ENCODE assay signal across 1 cellular context in the genomic region with DNA sequence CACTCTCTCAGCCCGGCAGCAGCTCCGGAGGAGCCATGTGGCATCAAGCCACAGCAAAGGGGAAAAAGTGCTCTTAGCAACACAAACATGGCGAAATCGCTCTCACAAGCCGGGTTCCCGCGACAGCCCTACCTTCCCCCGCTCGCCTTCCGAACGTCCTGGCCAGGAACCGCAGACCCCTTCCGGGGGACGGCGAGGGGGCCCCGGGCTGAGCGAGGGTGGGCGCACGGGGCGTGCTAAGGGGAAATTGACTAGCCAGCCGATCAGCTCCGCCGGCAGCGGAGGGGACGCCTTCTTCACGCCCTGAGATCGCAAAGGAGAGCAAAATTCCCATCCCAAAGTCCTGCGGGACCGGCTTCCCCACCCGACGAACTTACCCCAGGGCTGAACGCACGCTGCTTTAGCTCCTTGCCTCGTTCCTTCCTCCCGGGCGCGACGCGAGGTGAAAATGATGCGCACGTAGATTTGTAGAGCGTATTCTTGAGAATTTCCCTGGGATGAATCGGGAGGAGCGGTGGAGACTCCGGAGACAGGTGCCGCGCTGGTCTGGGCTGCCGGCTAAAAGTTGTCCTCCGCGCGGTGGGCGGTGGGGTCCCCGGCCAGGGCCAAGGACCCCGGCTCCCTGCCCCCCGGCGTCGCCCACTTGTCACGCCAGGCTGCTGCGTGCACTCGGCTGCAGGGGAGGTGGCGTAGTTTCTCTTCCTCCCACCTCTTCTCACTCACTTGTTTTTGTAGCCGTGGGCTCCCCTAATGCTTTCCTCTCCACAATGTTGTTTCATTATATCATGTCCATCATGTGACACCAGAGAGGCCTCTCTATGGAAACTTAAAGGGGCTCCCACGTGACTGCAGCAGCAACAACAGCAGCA.
A peak's percentile ranks its signal among the peaks of the same experiment; 100 is the strongest.
TF ChIP-seq lines count a peak whose summit lies in the region.

No MANE protein-coding gene starts in this region.

TF ChIP-seq in HepG2, 621 proteins besides CTCF, POLR2A, EP300 and RAD21 (continued from another document and continues in another):
- TF ChIP-seq, protein P1, sequence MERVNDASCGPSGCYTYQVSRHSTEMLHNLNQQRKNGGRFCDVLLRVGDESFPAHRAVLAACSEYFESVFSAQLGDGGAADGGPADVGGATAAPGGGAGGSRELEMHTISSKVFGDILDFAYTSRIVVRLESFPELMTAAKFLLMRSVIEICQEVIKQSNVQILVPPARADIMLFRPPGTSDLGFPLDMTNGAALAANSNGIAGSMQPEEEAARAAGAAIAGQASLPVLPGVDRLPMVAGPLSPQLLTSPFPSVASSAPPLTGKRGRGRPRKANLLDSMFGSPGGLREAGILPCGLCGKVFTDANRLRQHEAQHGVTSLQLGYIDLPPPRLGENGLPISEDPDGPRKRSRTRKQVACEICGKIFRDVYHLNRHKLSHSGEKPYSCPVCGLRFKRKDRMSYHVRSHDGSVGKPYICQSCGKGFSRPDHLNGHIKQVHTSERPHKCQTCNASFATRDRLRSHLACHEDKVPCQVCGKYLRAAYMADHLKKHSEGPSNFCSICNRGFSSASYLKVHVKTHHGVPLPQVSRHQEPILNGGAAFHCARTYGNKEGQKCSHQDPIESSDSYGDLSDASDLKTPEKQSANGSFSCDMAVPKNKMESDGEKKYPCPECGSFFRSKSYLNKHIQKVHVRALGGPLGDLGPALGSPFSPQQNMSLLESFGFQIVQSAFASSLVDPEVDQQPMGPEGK (CRISPR knock-in tag; IDR thresholded peaks at IDR 0.05), result no peak
- TF ChIP-seq, protein P2, sequence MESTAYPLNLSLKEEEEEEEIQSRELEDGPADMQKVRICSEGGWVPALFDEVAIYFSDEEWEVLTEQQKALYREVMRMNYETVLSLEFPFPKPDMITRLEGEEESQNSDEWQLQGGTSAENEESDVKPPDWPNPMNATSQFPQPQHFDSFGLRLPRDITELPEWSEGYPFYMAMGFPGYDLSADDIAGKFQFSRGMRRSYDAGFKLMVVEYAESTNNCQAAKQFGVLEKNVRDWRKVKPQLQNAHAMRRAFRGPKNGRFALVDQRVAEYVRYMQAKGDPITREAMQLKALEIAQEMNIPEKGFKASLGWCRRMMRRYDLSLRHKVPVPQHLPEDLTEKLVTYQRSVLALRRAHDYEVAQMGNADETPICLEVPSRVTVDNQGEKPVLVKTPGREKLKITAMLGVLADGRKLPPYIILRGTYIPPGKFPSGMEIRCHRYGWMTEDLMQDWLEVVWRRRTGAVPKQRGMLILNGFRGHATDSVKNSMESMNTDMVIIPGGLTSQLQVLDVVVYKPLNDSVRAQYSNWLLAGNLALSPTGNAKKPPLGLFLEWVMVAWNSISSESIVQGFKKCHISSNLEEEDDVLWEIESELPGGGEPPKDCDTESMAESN (CRISPR knock-in tag; conservative IDR thresholded peaks at IDR 0.05), result no peak
- TF ChIP-seq SIN3A (IDR thresholded peaks at IDR 0.05; ENCODE audit: borderline replicate concordance, low read depth, low read length), result peak; percentile 70; the same call in 1 of the 2 replicates
- TF ChIP-seq ZNF33B (CRISPR knock-in tag; IDR thresholded peaks at IDR 0.05), result no peak
- no peak for TF ChIP-seq ZNF138 (CRISPR knock-in tag; IDR thresholded peaks at IDR 0.05; ENCODE audit: low read depth)
- TF ChIP-seq MXD4 (CRISPR knock-in tag; IDR thresholded peaks at IDR 0.05), result 0 out of 2 replicates have a peak, but pooled peaks have one; percentile 18
- no peak for TF ChIP-seq RORA (CRISPR knock-in tag; IDR thresholded peaks at IDR 0.05)
- TF ChIP-seq ZNF451 (CRISPR knock-in tag; IDR thresholded peaks at IDR 0.05), result peak; percentile 59; the same call in 1 of the 2 replicates
- TF ChIP-seq ZNF274 (CRISPR knock-in tag; IDR thresholded peaks at IDR 0.05), result peak; percentile 52; the same call in 1 of the 2 replicates
- TF ChIP-seq MEIS2 (CRISPR knock-in tag; IDR thresholded peaks at IDR 0.05), result peak; percentile 25; the same call in 1 of the 2 replicates
- no peak for TF ChIP-seq DMAP1 (CRISPR knock-in tag; IDR thresholded peaks at IDR 0.05)
- TF ChIP-seq GLI4 (CRISPR knock-in tag; IDR thresholded peaks at IDR 0.05; ENCODE audit: borderline replicate concordance), result 0 out of 2 replicates have a peak, but pooled peaks have one; percentile 42
- TF ChIP-seq ZNF317 (CRISPR knock-in tag; IDR thresholded peaks at IDR 0.05), result 0 out of 2 replicates have a peak, but pooled peaks have one; percentile 22
- TF ChIP-seq CREB1 (IDR thresholded peaks at IDR 0.05), result no peak
- TF ChIP-seq CREB1 (CRISPR knock-in tag; IDR thresholded peaks at IDR 0.05), result no peak
- TF ChIP-seq ARNTL (CRISPR knock-in tag; IDR thresholded peaks at IDR 0.05), result 0 out of 2 replicates have a peak, but pooled peaks have one; percentile 55
- TF ChIP-seq FLYWCH1 (CRISPR knock-in tag; IDR thresholded peaks at IDR 0.05), result peak; percentile 74; the same call in 1 of the 2 replicates
- TF ChIP-seq ASH2L (IDR thresholded peaks at IDR 0.05; ENCODE audit: insufficient read length, low read depth, low read length), result peak; percentile 59
- TF ChIP-seq GZF1 (CRISPR knock-in tag; IDR thresholded peaks at IDR 0.05), result no peak
- TF ChIP-seq, protein P3, sequence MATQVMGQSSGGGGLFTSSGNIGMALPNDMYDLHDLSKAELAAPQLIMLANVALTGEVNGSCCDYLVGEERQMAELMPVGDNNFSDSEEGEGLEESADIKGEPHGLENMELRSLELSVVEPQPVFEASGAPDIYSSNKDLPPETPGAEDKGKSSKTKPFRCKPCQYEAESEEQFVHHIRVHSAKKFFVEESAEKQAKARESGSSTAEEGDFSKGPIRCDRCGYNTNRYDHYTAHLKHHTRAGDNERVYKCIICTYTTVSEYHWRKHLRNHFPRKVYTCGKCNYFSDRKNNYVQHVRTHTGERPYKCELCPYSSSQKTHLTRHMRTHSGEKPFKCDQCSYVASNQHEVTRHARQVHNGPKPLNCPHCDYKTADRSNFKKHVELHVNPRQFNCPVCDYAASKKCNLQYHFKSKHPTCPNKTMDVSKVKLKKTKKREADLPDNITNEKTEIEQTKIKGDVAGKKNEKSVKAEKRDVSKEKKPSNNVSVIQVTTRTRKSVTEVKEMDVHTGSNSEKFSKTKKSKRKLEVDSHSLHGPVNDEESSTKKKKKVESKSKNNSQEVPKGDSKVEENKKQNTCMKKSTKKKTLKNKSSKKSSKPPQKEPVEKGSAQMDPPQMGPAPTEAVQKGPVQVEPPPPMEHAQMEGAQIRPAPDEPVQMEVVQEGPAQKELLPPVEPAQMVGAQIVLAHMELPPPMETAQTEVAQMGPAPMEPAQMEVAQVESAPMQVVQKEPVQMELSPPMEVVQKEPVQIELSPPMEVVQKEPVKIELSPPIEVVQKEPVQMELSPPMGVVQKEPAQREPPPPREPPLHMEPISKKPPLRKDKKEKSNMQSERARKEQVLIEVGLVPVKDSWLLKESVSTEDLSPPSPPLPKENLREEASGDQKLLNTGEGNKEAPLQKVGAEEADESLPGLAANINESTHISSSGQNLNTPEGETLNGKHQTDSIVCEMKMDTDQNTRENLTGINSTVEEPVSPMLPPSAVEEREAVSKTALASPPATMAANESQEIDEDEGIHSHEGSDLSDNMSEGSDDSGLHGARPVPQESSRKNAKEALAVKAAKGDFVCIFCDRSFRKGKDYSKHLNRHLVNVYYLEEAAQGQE (IDR thresholded peaks at IDR 0.05; ENCODE audit: borderline replicate concordance in 1 of 2, low read depth in 1 of 2, low read length in 2 of 2), result no peak
- TF ChIP-seq ZNF605 (CRISPR knock-in tag; IDR thresholded peaks at IDR 0.05), result peak; percentile 21; the same call in 1 of the 2 replicates
- TF ChIP-seq ZFP37 (CRISPR knock-in tag; IDR thresholded peaks at IDR 0.05; ENCODE audit: borderline replicate concordance), result no peak
- TF ChIP-seq KDM4B (CRISPR knock-in tag; IDR thresholded peaks at IDR 0.05), result 0 out of 2 replicates have a peak, but pooled peaks have one; percentile 27
- no peak for TF ChIP-seq ZNF841 (CRISPR knock-in tag; IDR thresholded peaks at IDR 0.05; ENCODE audit: borderline replicate concordance)
- no peak for TF ChIP-seq TCF7 (IDR thresholded peaks at IDR 0.05; ENCODE audit: low read depth)
- no peak for TF ChIP-seq ZNF766 (CRISPR knock-in tag; IDR thresholded peaks at IDR 0.05; ENCODE audit: borderline replicate concordance)
- no peak for TF ChIP-seq ZNF329 (CRISPR knock-in tag; IDR thresholded peaks at IDR 0.05; ENCODE audit: low read depth)
- peak; percentile 79; the same call in 1 of the 2 replicates for TF ChIP-seq KMT2A (CRISPR knock-in tag; IDR thresholded peaks at IDR 0.05)
- TF ChIP-seq, protein P4, sequence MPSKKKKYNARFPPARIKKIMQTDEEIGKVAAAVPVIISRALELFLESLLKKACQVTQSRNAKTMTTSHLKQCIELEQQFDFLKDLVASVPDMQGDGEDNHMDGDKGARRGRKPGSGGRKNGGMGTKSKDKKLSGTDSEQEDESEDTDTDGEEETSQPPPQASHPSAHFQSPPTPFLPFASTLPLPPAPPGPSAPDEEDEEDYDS (CRISPR knock-in tag; IDR thresholded peaks at IDR 0.05), result peak; percentile 86
- no peak for TF ChIP-seq SATB2 (CRISPR knock-in tag; IDR thresholded peaks at IDR 0.05)
- TF ChIP-seq ZNF577 (CRISPR knock-in tag; IDR thresholded peaks at IDR 0.05; ENCODE audit: borderline replicate concordance, low read depth), result no peak
- TF ChIP-seq MLLT10 (CRISPR knock-in tag; IDR thresholded peaks at IDR 0.05), result no peak
- TF ChIP-seq, protein P5, sequence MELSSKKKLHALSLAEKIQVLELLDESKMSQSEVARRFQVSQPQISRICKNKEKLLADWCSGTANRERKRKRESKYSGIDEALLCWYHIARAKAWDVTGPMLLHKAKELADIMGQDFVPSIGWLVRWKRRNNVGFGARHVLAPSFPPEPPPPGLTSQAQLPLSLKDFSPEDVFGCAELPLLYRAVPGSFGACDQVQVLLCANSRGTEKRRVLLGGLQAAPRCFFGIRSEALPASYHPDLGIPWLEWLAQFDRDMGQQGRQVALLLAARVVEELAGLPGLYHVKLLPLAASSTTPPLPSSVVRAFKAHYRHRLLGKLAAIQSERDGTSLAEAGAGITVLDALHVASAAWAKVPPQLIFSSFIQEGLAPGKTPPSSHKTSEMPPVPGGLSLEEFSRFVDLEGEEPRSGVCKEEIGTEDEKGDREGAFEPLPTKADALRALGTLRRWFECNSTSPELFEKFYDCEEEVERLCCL (CRISPR knock-in tag; IDR thresholded peaks at IDR 0.05; ENCODE audit: borderline replicate concordance), result no peak
- TF ChIP-seq ZNF788 (CRISPR knock-in tag; IDR thresholded peaks at IDR 0.05; ENCODE audit: borderline replicate concordance), result peak; percentile 40; the same call in 1 of the 2 replicates
- TF ChIP-seq, protein P6, sequence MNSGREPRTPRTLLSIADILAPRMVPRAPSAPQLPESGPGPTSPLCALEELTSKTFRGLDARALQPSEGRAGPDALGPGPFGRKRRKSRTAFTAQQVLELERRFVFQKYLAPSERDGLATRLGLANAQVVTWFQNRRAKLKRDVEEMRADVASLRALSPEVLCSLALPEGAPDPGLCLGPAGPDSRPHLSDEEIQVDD (CRISPR knock-in tag; IDR thresholded peaks at IDR 0.05; ENCODE audit: borderline replicate concordance), result no peak
- no peak for TF ChIP-seq DPF2 (CRISPR knock-in tag; IDR thresholded peaks at IDR 0.05; ENCODE audit: borderline replicate concordance, low read depth)
- TF ChIP-seq RAD51 (IDR thresholded peaks at IDR 0.05; ENCODE audit: borderline replicate concordance), result peak; percentile 90
- TF ChIP-seq SNAI1 (CRISPR knock-in tag; IDR thresholded peaks at IDR 0.05; ENCODE audit: borderline replicate concordance), result 0 out of 2 replicates have a peak, but pooled peaks have one; percentile 66
- TF ChIP-seq, protein P7, sequence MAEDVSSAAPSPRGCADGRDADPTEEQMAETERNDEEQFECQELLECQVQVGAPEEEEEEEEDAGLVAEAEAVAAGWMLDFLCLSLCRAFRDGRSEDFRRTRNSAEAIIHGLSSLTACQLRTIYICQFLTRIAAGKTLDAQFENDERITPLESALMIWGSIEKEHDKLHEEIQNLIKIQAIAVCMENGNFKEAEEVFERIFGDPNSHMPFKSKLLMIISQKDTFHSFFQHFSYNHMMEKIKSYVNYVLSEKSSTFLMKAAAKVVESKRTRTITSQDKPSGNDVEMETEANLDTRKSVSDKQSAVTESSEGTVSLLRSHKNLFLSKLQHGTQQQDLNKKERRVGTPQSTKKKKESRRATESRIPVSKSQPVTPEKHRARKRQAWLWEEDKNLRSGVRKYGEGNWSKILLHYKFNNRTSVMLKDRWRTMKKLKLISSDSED (CRISPR knock-in tag; IDR thresholded peaks at IDR 0.05), result no peak
- no peak for TF ChIP-seq ZBTB8A (CRISPR knock-in tag; IDR thresholded peaks at IDR 0.05; ENCODE audit: borderline replicate concordance, low read depth)
- no peak for TF ChIP-seq ZNF17 (CRISPR knock-in tag; IDR thresholded peaks at IDR 0.05)
- TF ChIP-seq ZNF24 (IDR thresholded peaks at IDR 0.05), result no peak
- 0 out of 2 replicates have a peak, but pooled peaks have one; percentile 25 for TF ChIP-seq DNMT3B (CRISPR knock-in tag; conservative IDR thresholded peaks at IDR 0.05)
- TF ChIP-seq, protein P8, sequence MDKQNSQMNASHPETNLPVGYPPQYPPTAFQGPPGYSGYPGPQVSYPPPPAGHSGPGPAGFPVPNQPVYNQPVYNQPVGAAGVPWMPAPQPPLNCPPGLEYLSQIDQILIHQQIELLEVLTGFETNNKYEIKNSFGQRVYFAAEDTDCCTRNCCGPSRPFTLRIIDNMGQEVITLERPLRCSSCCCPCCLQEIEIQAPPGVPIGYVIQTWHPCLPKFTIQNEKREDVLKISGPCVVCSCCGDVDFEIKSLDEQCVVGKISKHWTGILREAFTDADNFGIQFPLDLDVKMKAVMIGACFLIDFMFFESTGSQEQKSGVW (CRISPR knock-in tag; IDR thresholded peaks at IDR 0.05; ENCODE audit: borderline replicate concordance), result no peak
- no peak for TF ChIP-seq SRSF1 (optimal IDR thresholded peaks at IDR 0.05; ENCODE audit: low read depth, low read length)
- peak; percentile 71 for TF ChIP-seq RBFOX2 (IDR thresholded peaks at IDR 0.05; ENCODE audit: low read depth, low read length)
- TF ChIP-seq PAWR (CRISPR knock-in tag; IDR thresholded peaks at IDR 0.05; ENCODE audit: borderline replicate concordance), result no peak
- TF ChIP-seq HCFC1 (IDR thresholded peaks at IDR 0.05; ENCODE audit: low read depth, low read length), result no peak
- peak; percentile 95 for TF ChIP-seq HNRNPLL (IDR thresholded peaks at IDR 0.05; ENCODE audit: low read depth, low read length, poor library complexity, severe bottlenecking)
- TF ChIP-seq HNRNPL (IDR thresholded peaks at IDR 0.05; ENCODE audit: low read depth, low read length), result 0 out of 2 replicates have a peak, but pooled peaks have one; percentile 31
- no peak for TF ChIP-seq JDP2 (CRISPR knock-in tag; IDR thresholded peaks at IDR 0.05; ENCODE audit: borderline replicate concordance)
- TF ChIP-seq PTBP1 (IDR thresholded peaks at IDR 0.05; ENCODE audit: low read depth, low read length, poor library complexity, severe bottlenecking), result no peak
- TF ChIP-seq RELA (CRISPR knock-in tag; IDR thresholded peaks at IDR 0.05), result no peak
- TF ChIP-seq, protein P9, sequence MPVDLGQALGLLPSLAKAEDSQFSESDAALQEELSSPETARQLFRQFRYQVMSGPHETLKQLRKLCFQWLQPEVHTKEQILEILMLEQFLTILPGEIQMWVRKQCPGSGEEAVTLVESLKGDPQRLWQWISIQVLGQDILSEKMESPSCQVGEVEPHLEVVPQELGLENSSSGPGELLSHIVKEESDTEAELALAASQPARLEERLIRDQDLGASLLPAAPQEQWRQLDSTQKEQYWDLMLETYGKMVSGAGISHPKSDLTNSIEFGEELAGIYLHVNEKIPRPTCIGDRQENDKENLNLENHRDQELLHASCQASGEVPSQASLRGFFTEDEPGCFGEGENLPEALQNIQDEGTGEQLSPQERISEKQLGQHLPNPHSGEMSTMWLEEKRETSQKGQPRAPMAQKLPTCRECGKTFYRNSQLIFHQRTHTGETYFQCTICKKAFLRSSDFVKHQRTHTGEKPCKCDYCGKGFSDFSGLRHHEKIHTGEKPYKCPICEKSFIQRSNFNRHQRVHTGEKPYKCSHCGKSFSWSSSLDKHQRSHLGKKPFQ (CRISPR knock-in tag; IDR thresholded peaks at IDR 0.05; ENCODE audit: insufficient replicate concordance), result peak; percentile 23
- no peak for TF ChIP-seq ZNF776 (CRISPR knock-in tag; IDR thresholded peaks at IDR 0.05)
- TF ChIP-seq ZSCAN22 (CRISPR knock-in tag; IDR thresholded peaks at IDR 0.05), result no peak
